ENCODE assay signal across 14 cellular contexts in the genomic region with DNA sequence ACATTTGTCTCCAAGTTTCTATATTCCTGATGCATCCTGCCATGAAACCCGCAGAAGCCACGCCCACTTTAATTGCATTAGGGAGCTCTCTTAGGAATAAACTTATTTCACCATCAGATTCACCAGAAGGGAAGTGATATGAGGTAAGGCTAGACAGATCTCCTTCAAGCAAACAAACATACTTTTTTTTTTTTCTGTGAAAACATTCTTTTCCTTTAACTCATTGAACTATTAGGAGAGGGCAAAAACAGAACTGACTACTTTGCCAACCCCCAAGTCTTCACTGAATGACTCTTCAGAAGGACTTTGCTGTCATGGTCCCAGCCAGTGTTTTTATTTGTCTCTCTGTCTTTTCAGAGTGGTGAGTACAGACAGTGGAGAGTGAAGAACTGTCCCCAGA. TPM values are rescaled to one million over a fixed set of nuclear protein-coding genes. Genes with fewer than 3 reads are reported as not detected.
A peak's percentile ranks its signal among the peaks of the same experiment; 100 is the strongest.
DNase-seq lines count a peak whose midpoint lies in the region; ATAC-seq, FAIRE-seq and TF ChIP-seq lines count a peak whose summit lies in the region.
"Had no signal": no experiment of that assay in that cellular context is flagged by ENCODE, and none has a peak within 500 bp of the region (broad histone marks: within the 10 kb centered on the region; RNA-seq: fewer than 3 reads in every experiment).

No MANE protein-coding gene starts in this region.

- H3K9ac ChIP-seq in Karpas-422 (ENCODE audit: low read length): peak overlapping the region; percentile 81
- no peak overlapping the region for H3K9ac ChIP-seq in SK-N-SH
- no peak overlapping the region for H3K9ac ChIP-seq in HepG2 (ENCODE audit: insufficient read depth, low read depth, low read length)

- peaks cover 12% of the 10 kb centered on the region for H3K4me1 Mint-ChIP-seq in activated naive CD4-positive, alpha-beta T cell treated with anti-CD3 and anti-CD28 coated beads for 36 hours (ENCODE audit: low read depth)

- intact Hi-C loops in activated naive CD4-positive, alpha-beta T cell treated with anti-CD3 and anti-CD28 coated beads for 36 hours (cut with micrococcal nuclease): loop anchor here (5.0 kb wide), 1 partner anchor 585 kb away; no protein-coding TSS in a partner anchor
- intact Hi-C loops in HepG2 (cut with micrococcal nuclease; ENCODE audit: unreplicated experiment): no loop called here

- H3K27me3 ChIP-seq in ACC112 (ENCODE audit: insufficient read depth, low read length) (no peaks in the 10 kb centered on the region), Karpas-422 (ENCODE audit: low read length) (no peaks in the 10 kb centered on the region), SK-N-SH (ENCODE audit: insufficient read depth) (no peaks in the 10 kb centered on the region), HepG2 (ENCODE audit: control insufficient read depth in 1 of 2, insufficient read depth in 2 of 2, low read length in 2 of 2) (no peaks in the 10 kb centered on the region)
- H3K27me3 ChIP-seq: ascending aorta had no signal

- no peaks in the 10 kb centered on the region for H3K79me2 ChIP-seq in ACC112 (ENCODE audit: control insufficient read depth, insufficient read depth, low read length, unreplicated experiment)
- H3K79me2 ChIP-seq in Karpas-422 (ENCODE audit: low read length): peaks cover 10% of the 10 kb centered on the region
- H3K79me2 ChIP-seq in SK-N-SH (ENCODE audit: insufficient read depth): no peaks in the 10 kb centered on the region
- no peaks in the 10 kb centered on the region for H3K79me2 ChIP-seq in HepG2 (ENCODE audit: insufficient read depth, low read length)

- H3K36me3 Mint-ChIP-seq in activated naive CD4-positive, alpha-beta T cell treated with anti-CD3 and anti-CD28 coated beads for 36 hours (ENCODE audit: low read depth): no peaks in the 10 kb centered on the region

- H3K9me2 ChIP-seq in Karpas-422 (replicated peaks; ENCODE audit: insufficient read depth, low read length) (no peaks in the 10 kb centered on the region), SK-N-SH (no peaks in the 10 kb centered on the region)

- H3K36me3 ChIP-seq in ACC112 (ENCODE audit: insufficient read depth, low read length) (no peaks in the 10 kb centered on the region), Karpas-422 (ENCODE audit: insufficient read depth, low read length) (no peaks in the 10 kb centered on the region), SK-N-SH (replicated peaks in 1 of 2; ENCODE audit: control insufficient read depth in 1 of 2, insufficient read depth in 2 of 2, low read length in 1 of 2) (peaks cover 0 to 2% of the 10 kb centered on the region in 2 experiments), HepG2 (replicated peaks in 1 of 2; ENCODE audit: control insufficient read depth in 1 of 2, insufficient read depth in 2 of 2, low read length in 2 of 2) (no peaks in the 10 kb centered on the region)
- H3K36me3 ChIP-seq: ascending aorta had no signal

- DNase-seq in Karpas-422 (no peak), SK-N-SH (no peak), mesenteric fat pad (ENCODE audit: low spot score) (no peak), HepG2 (ENCODE audit: low spot score) (no peak)
- DNase-seq in activated naive CD4-positive, alpha-beta T cell treated with anti-CD3 and anti-CD28 coated beads for 36 hours: no peak
- DNase-seq: erythroblast, NCI-H526 treated with DMSO at 0.1 percent for 48 hours, nephron progenitor cell had no signal

- peaks cover 15% of the 10 kb centered on the region for H3F3A ChIP-seq in SK-N-SH (replicated peaks; ENCODE audit: insufficient read depth)

- H4K20me1 ChIP-seq in Karpas-422 (ENCODE audit: insufficient read depth, low read depth, low read length): no peaks in the 10 kb centered on the region
- H4K20me1 ChIP-seq in SK-N-SH (ENCODE audit: insufficient read depth): no peaks in the 10 kb centered on the region
- no peaks in the 10 kb centered on the region for H4K20me1 ChIP-seq in HepG2 (ENCODE audit: insufficient read depth, low read length)

- TF ChIP-seq CTCF in SK-N-SH (IDR thresholded peaks at IDR 0.05) (no peak), HepG2 (CRISPR knock-in tag; IDR thresholded peaks at IDR 0.05) (no peak)

- POLR2A ChIA-PET in SK-N-SH (lab: Yijun Ruan, JAX): no interaction called here
- POLR2A ChIA-PET in HepG2 (lab: Yijun Ruan, JAX): interaction anchor here (1.9 kb wide), 1 partner anchor 47 kb away, joined by 5 read pairs; no protein-coding TSS in a partner anchor

- peak; percentile 16 for ATAC-seq in GM18861 (IDR thresholded peaks at IDR 0.05; ENCODE audit: unreplicated experiment)
- ATAC-seq in HG02759 (IDR thresholded peaks at IDR 0.05; ENCODE audit: unreplicated experiment): peak; percentile 19
- no peak for ATAC-seq in HepG2

- TF ChIP-seq EP300 in SK-N-SH (IDR thresholded peaks at IDR 0.05; ENCODE audit: borderline replicate concordance in 1 of 2, low read depth in 1 of 2, low read length in 1 of 2): no peak
- no peak for TF ChIP-seq EP300 in HepG2 (IDR thresholded peaks at IDR 0.05; ENCODE audit: low read depth in 2 of 2, low read length in 2 of 2)
- TF ChIP-seq EP300 in HepG2 (CRISPR knock-in tag; IDR thresholded peaks at IDR 0.05; ENCODE audit: borderline replicate concordance): no peak

- TF ChIP-seq RAD21 in SK-N-SH (IDR thresholded peaks at IDR 0.05; ENCODE audit: low read length) (no peak), HepG2 (CRISPR knock-in tag; IDR thresholded peaks at IDR 0.05) (no peak)

- no peak overlapping the region for H2AFZ ChIP-seq in ACC112 (ENCODE audit: low read length, unreplicated experiment)
- H2AFZ ChIP-seq in Karpas-422 (ENCODE audit: low read length): 0 out of 2 replicates have a peak overlapping the region, but pooled peaks have one; percentile 2
- H2AFZ ChIP-seq in SK-N-SH (ENCODE audit: low read depth): no peak overlapping the region
- no peak overlapping the region for H2AFZ ChIP-seq in HepG2 (ENCODE audit: low read length)

- in situ Hi-C loops in HepG2 (cut with HindIII; ENCODE audit: extremely low pct_ligation_motif_present, low pct_unique_long_range_greater_than_20kb): no loop called here

- H3K27ac ChIP-seq in ACC112 (ENCODE audit: low read depth, low read length) (peak overlapping the region; percentile 9), Karpas-422 (ENCODE audit: low read length) (peak overlapping the region; percentile 87), SK-N-SH (ENCODE audit: low read depth in 2 of 2, low read length in 1 of 2) (no peak overlapping the region), HepG2 (ENCODE audit: extremely low read length, insufficient read depth, low read length) (no peak overlapping the region)
- H3K27ac ChIP-seq: ascending aorta had no signal

- no peak for TF ChIP-seq POLR2A in HepG2 (IDR thresholded peaks at IDR 0.05; ENCODE audit: insufficient read depth in 1 of 2, low read depth in 2 of 2, low read length in 2 of 2)

- no peak for FAIRE-seq in HepG2 (lab: Jason Lieb, UNC)
- FAIRE-seq: keratinocyte had no signal

- 79% methylated on average over 2 of the region's 2 CpGs for WGBS in SK-N-SH (ENCODE audit: low lambda C conversion rate)
- WGBS in HepG2 (ENCODE audit: low lambda C conversion rate): 75% methylated on average over 2 of the region's 2 CpGs

- CTCF ChIA-PET in SK-N-SH (lab: Yijun Ruan, JAX) (interaction anchor here (0.6 to 3.7 kb wide), 5 partner anchors 11 to 539 kb away, joined by 3 to 19 read pairs (median 6); a partner anchor contains a TSS), HepG2 (lab: Yijun Ruan, JAX; ENCODE audit: low intra/inter-chr PET ratio, low total read pairs) (no interaction called here)
- CTCF ChIA-PET in activated naive CD4-positive, alpha-beta T cell treated with anti-CD3 and anti-CD28 coated beads for 36 hours (lab: Charles Lee): interaction anchor here (0.6 to 4.0 kb wide), 6 partner anchors 13 to 298 kb away, joined by 3 to 28 read pairs (median 6); a partner anchor contains a TSS

- H3K4me3 ChIP-seq in ACC112 (ENCODE audit: low read depth, low read length) (no peak overlapping the region), Karpas-422 (ENCODE audit: low read length) (peak overlapping the region; percentile 35), SK-N-SH (ENCODE audit: low read depth in 2 of 2, low read length in 1 of 2) (no peak overlapping the region), HepG2 (replicated peaks in 1 of 3; ENCODE audit: insufficient read depth in 1 of 3, low read depth in 2 of 3, low read length in 3 of 3) (no peak overlapping the region)
- H3K4me3 ChIP-seq: ascending aorta had no signal

- no peak overlapping the region for H3K4me3 Mint-ChIP-seq in activated naive CD4-positive, alpha-beta T cell treated with anti-CD3 and anti-CD28 coated beads for 36 hours
- H3K4me3 Mint-ChIP-seq: nephron progenitor cell; stimulated activated naive CD8-positive, alpha-beta T cell treated with anti-CD3 and anti-CD28 coated beads, Interleukin-15, Interleukin-2, amounts not matched to agents 100 ng/mL and 50 ng/mL, for 24 hours had no signal

- no peaks in the 10 kb centered on the region for H3K27me3 Mint-ChIP-seq in activated naive CD4-positive, alpha-beta T cell treated with anti-CD3 and anti-CD28 coated beads for 36 hours (ENCODE audit: low read depth)
- H3K27me3 Mint-ChIP-seq: stimulated activated naive CD8-positive, alpha-beta T cell treated with anti-CD3 and anti-CD28 coated beads, Interleukin-15, Interleukin-2, amounts not matched to agents 100 ng/mL and 50 ng/mL, for 24 hours had no signal

- H3K9me3 ChIP-seq in Karpas-422 (ENCODE audit: low read length) (no peaks in the 10 kb centered on the region), SK-N-SH (no peaks in the 10 kb centered on the region), HepG2 (ENCODE audit: low read length) (no peaks in the 10 kb centered on the region)
- H3K9me3 ChIP-seq: ascending aorta had no signal

- H3K27ac Mint-ChIP-seq in activated naive CD4-positive, alpha-beta T cell treated with anti-CD3 and anti-CD28 coated beads for 36 hours: no peak overlapping the region
- H3K27ac Mint-ChIP-seq: nephron progenitor cell; stimulated activated naive CD8-positive, alpha-beta T cell treated with anti-CD3 and anti-CD28 coated beads, Interleukin-15, Interleukin-2, amounts not matched to agents 100 ng/mL and 50 ng/mL, for 24 hours had no signal

- peaks cover 30% of the 10 kb centered on the region for H3K4me1 ChIP-seq in ACC112 (ENCODE audit: control insufficient read depth, insufficient read depth, low read length, unreplicated experiment)
- H3K4me1 ChIP-seq in Karpas-422 (ENCODE audit: low read length): peaks cover 77% of the 10 kb centered on the region
- peaks cover 3 to 5% of the 10 kb centered on the region in 2 experiments; a peak in 2 of 4 replicates for H3K4me1 ChIP-seq in SK-N-SH (ENCODE audit: control insufficient read depth in 1 of 2, insufficient read depth in 2 of 2, low read depth in 1 of 2, low read length in 1 of 2)
- H3K4me1 ChIP-seq in HepG2 (ENCODE audit: insufficient read depth, low read length): peaks cover 16% of the 10 kb centered on the region

- H3K9me3 Mint-ChIP-seq in activated naive CD4-positive, alpha-beta T cell treated with anti-CD3 and anti-CD28 coated beads for 36 hours: no peaks in the 10 kb centered on the region
- H3K9me3 Mint-ChIP-seq: nephron progenitor cell; stimulated activated naive CD8-positive, alpha-beta T cell treated with anti-CD3 and anti-CD28 coated beads, Interleukin-15, Interleukin-2, amounts not matched to agents 100 ng/mL and 50 ng/mL, for 24 hours had no signal

- no TSS peak for BruUV-seq in HepG2 (replicated peaks; lab: Mats Ljungman, UMichigan)

- H3K4me2 ChIP-seq in Karpas-422 (ENCODE audit: low read depth, low read length, poor library complexity, severe bottlenecking): peak overlapping the region; percentile 80
- H3K4me2 ChIP-seq in SK-N-SH: no peak overlapping the region
- no peak overlapping the region for H3K4me2 ChIP-seq in HepG2 (ENCODE audit: low read depth, low read length)

RNA-seq across cellular contexts. Expression of a gene that starts 48.4 kb away (rescaled TPM):
- total RNA-seq in Karpas-422 (2014; rRNA removed; shearing (Covaris generic); ENCODE audit: low replicate concordance): 27.4 and 29.4 TPM in 2 replicates
- 7.6 and 9.8 TPM in 2 replicates for polyA plus RNA-seq in SK-N-SH (2012; rRNA removed)
- 6.7 and 8.5 TPM in 2 replicates for polyA plus RNA-seq in SK-N-SH (2012; cell fraction: cytosol; rRNA removed)
- 1.7 and 4.6 TPM in 2 replicates for polyA plus RNA-seq in SK-N-SH (2012; cell fraction: nucleus; rRNA removed)
- 10 to 100 TPM; 38.3 to 42.9 TPM for total RNA-seq in activated naive CD4-positive, alpha-beta T cell treated with anti-CD3 and anti-CD28 coated beads for 36 hours
- total RNA-seq in mesenteric fat pad: 24.7 TPM
- total RNA-seq in HepG2 (2016; rRNA removed; fragmentation: Illumina TruSeq; extraction: Trizol): 17.5 and 30.1 TPM in 2 replicates
- total RNA-seq in HepG2 (2016; cell fraction: cytosol; rRNA removed; fragmentation: Illumina TruSeq; extraction: Trizol; ENCODE audit: low read depth): 2.8 and 4.5 TPM in 2 replicates
- 17.5 and 28.0 TPM in 2 replicates for total RNA-seq in HepG2 (2016; cell fraction: insoluble cytoplasmic fraction; rRNA removed; fragmentation: Illumina TruSeq; extraction: Trizol)
- total RNA-seq in HepG2 (2016; cell fraction: membrane; rRNA removed; fragmentation: Illumina TruSeq; extraction: Trizol): 4.8 and 6.0 TPM in 2 replicates
- total RNA-seq in HepG2 (2016; cell fraction: nucleus; rRNA removed; fragmentation: Illumina TruSeq; extraction: Trizol): 11.5 and 16.8 TPM in 2 replicates
- 14.9 and 18.5 TPM in 2 replicates for polyA plus RNA-seq in HepG2 (2011; rRNA removed)
- 8.4 and 8.7 TPM in 2 replicates for polyA plus RNA-seq in HepG2 (2011; cell fraction: cytosol; rRNA removed)
- 6.8 and 7.7 TPM in 2 replicates for polyA plus RNA-seq in HepG2 (2011; cell fraction: nucleus; rRNA removed)
- polyA plus RNA-seq in HepG2 (2012): 6.4 and 11.0 TPM in 2 replicates
- polyA plus RNA-seq in HepG2 (2016; cell fraction: cytosol; fragmentation: Illumina TruSeq; extraction: Trizol; ENCODE audit: low read depth): 0.42 and 0.45 TPM in 2 replicates
- polyA plus RNA-seq in HepG2 (2016; cell fraction: insoluble cytoplasmic fraction; fragmentation: Illumina TruSeq; extraction: Trizol; ENCODE audit: low read depth): 18.4 and 18.8 TPM in 2 replicates
- polyA plus RNA-seq in HepG2 (2016; cell fraction: membrane; fragmentation: Illumina TruSeq; extraction: Trizol; ENCODE audit: low read depth): 2.0 TPM in 2 replicates
- 11.5 and 12.3 TPM in 2 replicates for polyA plus RNA-seq in HepG2 (2016; cell fraction: nucleus; fragmentation: Illumina TruSeq; extraction: Trizol; ENCODE audit: insufficient read depth, low read depth)
- polyA minus RNA-seq in HepG2 (2011; rRNA and poly(A)+ RNA removed; ENCODE audit: low replicate concordance): 38.1 and 59.7 TPM in 2 replicates
- polyA minus RNA-seq in HepG2 (2011; cell fraction: cytosol; rRNA and poly(A)+ RNA removed): 19.6 and 19.7 TPM in 2 replicates
- polyA minus RNA-seq in HepG2 (2011; cell fraction: nucleus; rRNA and poly(A)+ RNA removed): 12.9 and 16.3 TPM in 2 replicates

Comparison
In these comparisons a context has a peak if more than half of its experiments do, and no peak if none do; other contexts are left out.
1. H3K27ac ChIP-seq: peak in ACC112 (single experiment) and Karpas-422 (single experiment); none in SK-N-SH (0 of 2) and HepG2 (single experiment).